ENCODE assay signal across 18 cellular contexts in the genomic region with DNA sequence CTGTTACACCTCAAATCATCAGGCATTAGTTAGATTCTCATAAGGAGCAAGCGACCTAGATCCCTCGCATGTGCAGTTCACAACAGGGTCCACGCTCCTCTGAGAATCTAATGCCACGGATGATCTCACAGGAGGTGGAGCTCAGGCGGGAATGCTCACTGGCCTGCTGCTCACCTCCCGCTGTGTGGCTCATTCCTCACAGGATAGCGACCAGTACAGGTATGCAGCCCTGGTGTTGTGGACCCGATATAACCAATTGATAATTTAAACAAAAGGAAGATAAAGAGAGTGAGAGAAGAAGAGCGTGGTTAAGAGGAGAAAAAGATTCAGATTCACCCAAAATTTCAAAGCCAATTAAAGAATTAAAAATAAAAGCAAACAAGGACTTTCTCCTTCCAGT.
"Had no signal": no experiment of that assay in that cellular context is flagged by ENCODE, and none has a peak within 500 bp of the region (broad histone marks: within the 10 kb centered on the region; RNA-seq: fewer than 3 reads in every experiment).

No MANE protein-coding gene starts in this region.

- H3K36me3 Mint-ChIP-seq: immature natural killer cell had no signal

- DNase-seq: activated CD4-positive, alpha-beta T cell treated with anti-CD3 and anti-CD28 coated beads for 4 hours; activated CD8-positive, alpha-beta memory T cell treated with anti-CD3 and anti-CD28 coated beads, Interleukin-2, amount 50 U/mL, for 48 hours; activated CD8-positive, alpha-beta T cell treated with anti-CD3 and anti-CD28 coated beads, Interleukin-2, amount 10 ng/mL, durations not matched to agents 7 days and 5 days; activated naive CD4-positive, alpha-beta T cell treated with anti-CD3 and anti-CD28 coated beads, Interleukin-2, amount 10 ng/mL, durations not matched to agents 7 days and 5 days; adrenal gland; central memory CD4-positive, alpha-beta T cell; dermis blood vessel endothelial cell; hippocampal formation; immature natural killer cell; left colon; mammary epithelial cell; stimulated activated CD4-positive, alpha-beta T cell treated with anti-CD3 and anti-CD28 coated beads, Interleukin-2, amount 100 ng/mL, for 48 hours; SW 1271; T-helper 9 cell; upper lobe of right lung had no signal

- H3K9me3 Mint-ChIP-seq: activated naive CD4-positive, alpha-beta T cell treated with anti-CD3 and anti-CD28 coated beads, Interleukin-2, amount 10 ng/mL, durations not matched to agents 7 days and 5 days; immature natural killer cell; stimulated activated naive CD8-positive, alpha-beta T cell treated with anti-CD3 and anti-CD28 coated beads, Interleukin-15, Interleukin-2, amounts not matched to agents 100 ng/mL and 50 ng/mL, for 24 hours had no signal

- H3K4me3 Mint-ChIP-seq: activated CD8-positive, alpha-beta T cell treated with anti-CD3 and anti-CD28 coated beads, Interleukin-2, amount 10 ng/mL, durations not matched to agents 7 days and 5 days; activated naive CD4-positive, alpha-beta T cell treated with anti-CD3 and anti-CD28 coated beads, Interleukin-2, amount 10 ng/mL, durations not matched to agents 7 days and 5 days; immature natural killer cell; stimulated activated naive CD8-positive, alpha-beta T cell treated with anti-CD3 and anti-CD28 coated beads, Interleukin-15, Interleukin-2, amounts not matched to agents 100 ng/mL and 50 ng/mL, for 24 hours had no signal

- ATAC-seq: activated CD8-positive, alpha-beta T cell treated with anti-CD3 and anti-CD28 coated beads, Interleukin-2, amount 10 ng/mL, durations not matched to agents 7 days and 5 days; esophagus mucosa; left colon; upper lobe of right lung had no signal

- H3K27ac Mint-ChIP-seq: activated CD8-positive, alpha-beta T cell treated with anti-CD3 and anti-CD28 coated beads, Interleukin-2, amount 10 ng/mL, durations not matched to agents 7 days and 5 days; activated naive CD4-positive, alpha-beta T cell treated with anti-CD3 and anti-CD28 coated beads, Interleukin-2, amount 10 ng/mL, durations not matched to agents 7 days and 5 days; stimulated activated naive CD8-positive, alpha-beta T cell treated with anti-CD3 and anti-CD28 coated beads, Interleukin-15, Interleukin-2, amounts not matched to agents 100 ng/mL and 50 ng/mL, for 24 hours had no signal

- H3K27me3 Mint-ChIP-seq: activated naive CD4-positive, alpha-beta T cell treated with anti-CD3 and anti-CD28 coated beads, Interleukin-2, amount 10 ng/mL, durations not matched to agents 7 days and 5 days; stimulated activated naive CD8-positive, alpha-beta T cell treated with anti-CD3 and anti-CD28 coated beads, Interleukin-15, Interleukin-2, amounts not matched to agents 100 ng/mL and 50 ng/mL, for 24 hours had no signal

- FAIRE-seq: endometrium had no signal

- H3K27me3 ChIP-seq: adrenal gland, upper lobe of right lung had no signal

- H3K9me3 ChIP-seq: adrenal gland, upper lobe of right lung had no signal

- H3K4me3 ChIP-seq: adrenal gland, upper lobe of right lung had no signal

- H3K27ac ChIP-seq: adrenal gland, upper lobe of right lung had no signal

- H3K36me3 ChIP-seq: adrenal gland, upper lobe of right lung had no signal
